In genomic region chr21:31566611-31567010, GRCh38 we compare ENCODE assay signal across 16 cellular contexts.
DNase-seq lines count a peak whose midpoint lies in the region; ATAC-seq, FAIRE-seq and TF ChIP-seq lines count a peak whose summit lies in the region.
"Had no signal": no experiment of that assay in that cellular context is flagged by ENCODE, and none has a peak within 500 bp of the region (broad histone marks: within the 10 kb centered on the region; RNA-seq: fewer than 3 reads in every experiment).

No MANE protein-coding gene starts in this region.

- H2AFZ ChIP-seq in H1 (ENCODE audit: low read length): no peak overlapping the region
- H2AFZ ChIP-seq: PC-9 had no signal

- no peak overlapping the region for H3K18ac ChIP-seq in H1 (ENCODE audit: extremely low read depth, low read length)
- H3K18ac ChIP-seq in mesendoderm (ENCODE audit: low read length): no peak overlapping the region

- peak overlapping the region in 1 of 2 experiments; percentile 5; a peak in 1 of 4 replicates for H3K4me2 ChIP-seq in H1 (ENCODE audit: insufficient read depth in 1 of 2, low read depth in 2 of 2, low read length in 2 of 2)
- no peak overlapping the region for H3K4me2 ChIP-seq in mesendoderm (ENCODE audit: low read length)
- H3K4me2 ChIP-seq: PC-9 had no signal

- H4K20me1 ChIP-seq in H1 (replicated peaks in 1 of 2; ENCODE audit: control insufficient read depth in 1 of 2, insufficient read depth in 2 of 2, low read length in 2 of 2): no peaks in the 10 kb centered on the region

- TF ChIP-seq CTCF in right atrium auricular region (IDR thresholded peaks at IDR 0.05) (no peak), H1 (IDR thresholded peaks at IDR 0.05; ENCODE audit: control extremely low read depth in 1 of 3, insufficient read depth in 1 of 3, low read depth in 1 of 3, low read length in 3 of 3) (no peak), testis (IDR thresholded peaks at IDR 0.05) (no peak), pancreas (IDR thresholded peaks at IDR 0.05) (no peak)

- POLR2A ChIA-PET in H1 (lab: Charles Lee; ENCODE audit: partially characterized antibody): interaction anchor here (1.2 to 1.4 kb wide), 2 partner anchors 9 to 14 kb away, joined by 5 read pairs; no protein-coding TSS in a partner anchor

- H2BK15ac ChIP-seq in H1 (ENCODE audit: low read length): peak overlapping the region; percentile 0; the same call in 1 of the 2 replicates
- H2BK15ac ChIP-seq in mesendoderm (replicated peaks; ENCODE audit: low read depth): no peak overlapping the region

- H3K9me3 ChIP-seq in right cardiac atrium (ENCODE audit: control insufficient read depth, low read length): no peaks in the 10 kb centered on the region
- H3K9me3 ChIP-seq in right atrium auricular region: no peaks in the 10 kb centered on the region
- H3K9me3 ChIP-seq in H1 (ENCODE audit: insufficient read depth in 2 of 2, low read depth in 1 of 2, low read length in 1 of 2): no peaks in the 10 kb centered on the region
- H3K9me3 ChIP-seq in testis: no peaks in the 10 kb centered on the region
- no peaks in the 10 kb centered on the region for H3K9me3 ChIP-seq in pancreas
- no peaks in the 10 kb centered on the region for H3K9me3 ChIP-seq in small intestine (ENCODE audit: control insufficient read depth, low read depth)
- H3K9me3 ChIP-seq: HAP-1, SJSA1 had no signal

- FAIRE-seq in H1 (lab: Jason Lieb, UNC): no peak
- FAIRE-seq in pancreas (lab: Jason Lieb, UNC): no peak
- FAIRE-seq in small intestine (lab: Jason Lieb, UNC): no peak

- intact Hi-C loops in right cardiac atrium (cut with DNase I) (no loop called here), testis (cut with DNase I; ENCODE audit: low total_unique reads) (no loop called here), pancreas (cut with DNase I) (no loop called here)

- no peak overlapping the region for H4K91ac ChIP-seq in H1 (replicated peaks; ENCODE audit: insufficient read length, low read length)

- no peaks in the 10 kb centered on the region; the same call in 1 of the 2 replicates for H3K79me1 ChIP-seq in H1 (ENCODE audit: low read depth, low read length)
- no peaks in the 10 kb centered on the region for H3K79me1 ChIP-seq in mesendoderm (ENCODE audit: low read length)

- peak in 1 of 2 donors; percentile 29 for ATAC-seq in right cardiac atrium
- no peak for ATAC-seq in esophagus mucosa
- no peak for ATAC-seq in pancreas

- H3K4me1 ChIP-seq in right cardiac atrium (ENCODE audit: control insufficient read depth, insufficient read depth, low read length) (peaks cover 2% of the 10 kb centered on the region), right atrium auricular region (no peaks in the 10 kb centered on the region), H1 (replicated peaks in 1 of 4; ENCODE audit: control insufficient read depth in 3 of 4, insufficient read depth in 4 of 4, low read length in 3 of 4) (peaks cover 0 to 14% (median 8%) of the 10 kb centered on the region in 4 experiments; a peak in 6 of 7 replicates), mesendoderm (ENCODE audit: control insufficient read depth, low read depth, low read length) (no peaks in the 10 kb centered on the region), testis (peaks cover 5% of the 10 kb centered on the region), pancreas (no peaks in the 10 kb centered on the region), small intestine (ENCODE audit: control insufficient read depth in 2 of 2, insufficient read depth in 1 of 2, low read depth in 1 of 2, low read length in 1 of 2) (no peaks in the 10 kb centered on the region)
- H3K4me1 ChIP-seq: SJSA1 had no signal

- TF ChIP-seq POLR2A in H1 (IDR thresholded peaks at IDR 0.05; ENCODE audit: control extremely low read depth in 1 of 2, low read depth in 2 of 2, low read length in 2 of 2) (no peak), testis (IDR thresholded peaks at IDR 0.05) (no peak)

- H3K4me3 ChIP-seq in right cardiac atrium (ENCODE audit: low read length): no peak overlapping the region
- no peak overlapping the region for H3K4me3 ChIP-seq in right atrium auricular region
- H3K4me3 ChIP-seq in H1 (ENCODE audit: extremely low read depth in 1 of 4, insufficient read depth in 2 of 4, low read depth in 3 of 4, low read length in 4 of 4): no peak overlapping the region
- no peak overlapping the region for H3K4me3 ChIP-seq in mesendoderm (ENCODE audit: low read length)
- H3K4me3 ChIP-seq in testis: no peak overlapping the region
- no peak overlapping the region for H3K4me3 ChIP-seq in pancreas
- no peak overlapping the region for H3K4me3 ChIP-seq in small intestine (ENCODE audit: low read depth in 1 of 2, low read length in 2 of 2)
- H3K4me3 ChIP-seq: HAP-1, PC-9, SJSA1 had no signal

- H3K36me3 ChIP-seq in right atrium auricular region (no peaks in the 10 kb centered on the region), H1 (ENCODE audit: control insufficient read depth in 2 of 4, insufficient read depth in 4 of 4, low read length in 3 of 4) (no peaks in the 10 kb centered on the region), mesendoderm (ENCODE audit: control insufficient read depth, insufficient read depth, low read length) (no peaks in the 10 kb centered on the region), testis (ENCODE audit: low read depth, missing control alignments) (no peaks in the 10 kb centered on the region), pancreas (no peaks in the 10 kb centered on the region), small intestine (ENCODE audit: control insufficient read depth in 2 of 2, insufficient read depth in 2 of 2, low read length in 2 of 2) (no peaks in the 10 kb centered on the region)
- H3K36me3 ChIP-seq: HAP-1, SJSA1 had no signal

- no peak overlapping the region; the same call in 1 of the 2 replicates for H2AK5ac ChIP-seq in H1 (ENCODE audit: low read depth, low read length)
- no peak overlapping the region for H2AK5ac ChIP-seq in mesendoderm (ENCODE audit: low read length)

- peak overlapping the region; percentile 82 for H3K27ac ChIP-seq in right cardiac atrium (ENCODE audit: low read length)
- H3K27ac ChIP-seq in right atrium auricular region: no peak overlapping the region
- no peak overlapping the region for H3K27ac ChIP-seq in H1 (ENCODE audit: low read depth, low read length)
- no peak overlapping the region for H3K27ac ChIP-seq in mesendoderm (ENCODE audit: low read depth, low read length)
- peak overlapping the region; percentile 4 to 54 for H3K27ac ChIP-seq in testis
- H3K27ac ChIP-seq in pancreas: no peak overlapping the region
- H3K27ac ChIP-seq in small intestine (ENCODE audit: low read depth in 1 of 2, low read length in 1 of 2): no peak overlapping the region
- H3K27ac ChIP-seq: PC-9, SJSA1 had no signal

- TF ChIP-seq EP300 in H1 (IDR thresholded peaks at IDR 0.05; ENCODE audit: borderline replicate concordance in 1 of 2, low read depth in 2 of 2, low read length in 2 of 2): no peak

- H3K14ac ChIP-seq in H1 (ENCODE audit: insufficient read length): no peak overlapping the region

- CTCF ChIA-PET in H1 (lab: Charles Lee; ENCODE audit: partially characterized antibody): interaction anchor here (0.6 to 4.0 kb wide), 12 partner anchors 7 to 280 kb away, joined by 3 to 27 read pairs (median 4); no protein-coding TSS in a partner anchor

- H4K5ac ChIP-seq in H1 (ENCODE audit: insufficient read length, low read depth, low read length): no peak overlapping the region
- H4K5ac ChIP-seq in mesendoderm (ENCODE audit: low read length): no peak overlapping the region

- peak overlapping the region in 1 of 4 experiments; percentile 36; a peak in 1 of 7 replicates for H3K9ac ChIP-seq in H1 (replicated peaks in 1 of 4; ENCODE audit: extremely low read depth in 1 of 4, low read depth in 3 of 4, low read length in 3 of 4)
- no peak overlapping the region for H3K9ac ChIP-seq in mesendoderm (ENCODE audit: low read length)

- no peak for TF ChIP-seq RAD21 in H1 (IDR thresholded peaks at IDR 0.05 in 1 of 2, conservative IDR thresholded peaks at IDR 0.05 in 1 of 2; ENCODE audit: low read depth in 2 of 2, low read length in 2 of 2)

- WGBS in right cardiac atrium: 68% methylated on average over 7 of the region's 7 CpGs
- WGBS in H1 (ENCODE audit: extremely low coverage in 1 of 2, insufficient coverage in 1 of 2, insufficient read length in 1 of 2, insufficient replicate concordance in 2 of 2, low coverage in 1 of 2, low lambda C conversion rate in 2 of 2, missing lambda C conversion rate in 1 of 2), 2 experiments: 92% methylated on average over 7 of the region's 7 CpGs; no CpG with 5 or more reads in 1 of the 2 experiments
- no CpG with 5 or more reads among the region's 7 CpGs for WGBS in mesendoderm (ENCODE audit: extremely low coverage, insufficient coverage, low lambda C conversion rate)
- WGBS in testis, 2 donors: 52 to 56% methylated on average over 7 of the region's 7 CpGs
- 54 to 57% methylated on average over 7 of the region's 7 CpGs for WGBS in pancreas, 2 donors
- 16 to 57% (median 49%) methylated on average over 7 of the region's 7 CpGs for WGBS in small intestine, 3 donors

- DNase-seq in right cardiac atrium (no peak), right atrium auricular region (ENCODE audit: low spot score) (no peak), H1 (ENCODE audit: low read depth in 1 of 2, low spot score in 2 of 2) (no peak), mesendoderm (peak; percentile 48), testis (no peak), pancreas (no peak), small intestine (no peak)
- DNase-seq: DMS 273 treated with DMSO at 0.1 percent for 48 hours, EL, NCI-H1105, NCI-H446 treated with DMSO at 0.1 percent for 48 hours, NCI-H748 treated with DMSO at 0.1 percent for 48 hours, PC-9 had no signal

- H3K79me2 ChIP-seq in H1 (ENCODE audit: control insufficient read depth in 1 of 2, insufficient read depth in 2 of 2, low read length in 2 of 2): no peaks in the 10 kb centered on the region
- no peaks in the 10 kb centered on the region for H3K79me2 ChIP-seq in mesendoderm (ENCODE audit: control insufficient read depth, insufficient read depth, low read length)

- H2BK120ac ChIP-seq in H1 (replicated peaks; ENCODE audit: low read depth, low read length) (no peak overlapping the region), mesendoderm (ENCODE audit: low read depth, low read length) (no peak overlapping the region)

- H2BK12ac ChIP-seq in H1 (ENCODE audit: low read depth, low read length): no peak overlapping the region

- no peak overlapping the region for H2BK20ac ChIP-seq in H1 (ENCODE audit: low read length)

- H3K27me3 ChIP-seq in right cardiac atrium (ENCODE audit: control insufficient read depth, insufficient read depth) (no peaks in the 10 kb centered on the region), right atrium auricular region (no peaks in the 10 kb centered on the region), H1 (replicated peaks in 1 of 4; ENCODE audit: control insufficient read depth in 3 of 4, extremely low read depth in 1 of 4, insufficient read depth in 3 of 4, low read length in 3 of 4) (no peaks in the 10 kb centered on the region), mesendoderm (ENCODE audit: insufficient read depth, low read length, poor library complexity) (no peaks in the 10 kb centered on the region), testis (no peaks in the 10 kb centered on the region), pancreas (no peaks in the 10 kb centered on the region), small intestine (ENCODE audit: control insufficient read depth in 2 of 2, insufficient read depth in 2 of 2, low read length in 2 of 2) (no peaks in the 10 kb centered on the region)
- H3K27me3 ChIP-seq: SJSA1 had no signal

- H2BK5ac ChIP-seq in H1 (ENCODE audit: low read depth, low read length) (no peak overlapping the region), mesendoderm (ENCODE audit: low read length) (no peak overlapping the region)

- H3K23ac ChIP-seq in H1 (ENCODE audit: insufficient read length) (no peak overlapping the region), mesendoderm (ENCODE audit: low read length) (no peak overlapping the region)

- H4K8ac ChIP-seq in H1 (ENCODE audit: extremely low read depth, insufficient read depth, low read length) (no peak overlapping the region), mesendoderm (ENCODE audit: low read depth, low read length) (no peak overlapping the region)

- H3K56ac ChIP-seq in H1 (replicated peaks; ENCODE audit: insufficient read length, low read depth, low read length) (no peak overlapping the region), mesendoderm (ENCODE audit: low read length) (peak overlapping the region; percentile 25)

- H3K4ac ChIP-seq in H1 (replicated peaks; ENCODE audit: insufficient read length, low read depth, low read length): no peak overlapping the region
- no peak overlapping the region for H3K4ac ChIP-seq in mesendoderm (ENCODE audit: low read depth, low read length)

- no peaks in the 10 kb centered on the region for H3K23me2 ChIP-seq in H1 (ENCODE audit: low read depth, low read length)

Comparison
In these comparisons a context has a peak if more than half of its experiments do, and no peak if none do; other contexts are left out.
1. H3K27ac ChIP-seq: peak in right cardiac atrium (single experiment) and testis (2 of 2); none in right atrium auricular region (0 of 2), H1 (single experiment), mesendoderm (single experiment), pancreas (0 of 4) and small intestine (0 of 2).